Comparison of ENCODE assay signal across 17 cellular contexts in genomic region chr7:127189885-127190284, GRCh38.
DNase-seq lines count a peak whose midpoint lies in the region; ATAC-seq and TF ChIP-seq lines count a peak whose summit lies in the region.
"Had no signal": no experiment of that assay in that cellular context is flagged by ENCODE, and none has a peak within 500 bp of the region (broad histone marks: within the 10 kb centered on the region; RNA-seq: fewer than 3 reads in every experiment).

No MANE protein-coding gene starts in this region.

- H3K27me3 ChIP-seq in HAP-1 (ENCODE audit: low read depth) (no peaks in the 10 kb centered on the region), upper lobe of right lung (no peaks in the 10 kb centered on the region)
- H3K27me3 ChIP-seq: BLaER1 treated with 17β-estradiol and CSF1 and Interleukin-3, amounts not matched to agents 10 nM and 100 nM had no signal

- TF ChIP-seq CTCF in WTC11 (IDR thresholded peaks at IDR 0.05) (no peak), upper lobe of right lung (IDR thresholded peaks at IDR 0.05) (no peak)
- TF ChIP-seq CTCF in activated CD8-positive, alpha-beta T cell treated with anti-CD3 and anti-CD28 coated beads for 36 hours (IDR thresholded peaks at IDR 0.05), result no peak

- H3K27me3 Mint-ChIP-seq in WTC11 (ENCODE audit: low read depth), result no peaks in the 10 kb centered on the region; the same call in 1 of the 2 replicates
- peaks cover 11% of the 10 kb centered on the region for H3K27me3 Mint-ChIP-seq in activated CD8-positive, alpha-beta T cell treated with anti-CD3 and anti-CD28 coated beads for 36 hours
- peaks cover 15% of the 10 kb centered on the region for H3K27me3 Mint-ChIP-seq in activated T-helper 1 cell treated with anti-CD3 and anti-CD28 coated beads, Interleukin-12 subunit alpha, Interleukin-12 subunit beta, Interleukin-2, Interleukin-4 antibody, amounts not matched to agents 30 ng/mL and 10 ng/mL and 1 ng/mL, durations not matched to agents 14 hours and 24 hours and 36 hours (ENCODE audit: insufficient read depth)

- H3K9me3 ChIP-seq in HAP-1, result no peaks in the 10 kb centered on the region
- no peaks in the 10 kb centered on the region for H3K9me3 ChIP-seq in upper lobe of right lung
- H3K9me3 ChIP-seq: BLaER1 treated with 17β-estradiol and CSF1 and Interleukin-3, amounts not matched to agents 10 nM and 100 nM; prostate gland had no signal

- no peaks in the 10 kb centered on the region for H3K36me3 Mint-ChIP-seq in WTC11
- no peaks in the 10 kb centered on the region for H3K36me3 Mint-ChIP-seq in activated CD8-positive, alpha-beta T cell treated with anti-CD3 and anti-CD28 coated beads for 36 hours (ENCODE audit: low read depth)
- no peaks in the 10 kb centered on the region for H3K36me3 Mint-ChIP-seq in activated T-helper 1 cell treated with anti-CD3 and anti-CD28 coated beads, Interleukin-12 subunit alpha, Interleukin-12 subunit beta, Interleukin-2, Interleukin-4 antibody, amounts not matched to agents 30 ng/mL and 10 ng/mL and 1 ng/mL, durations not matched to agents 14 hours and 24 hours and 36 hours (ENCODE audit: low read depth)
- H3K36me3 Mint-ChIP-seq: stimulated activated effector memory CD8-positive, alpha-beta T cell treated with anti-CD3 and anti-CD28 coated beads, Interleukin-12 subunit alpha, Interleukin-12 subunit beta, amount 100 ng/mL, for 72 hours had no signal

- DNase-seq in HAP-1 (ENCODE audit: low spot score in 2 of 2), result peak; percentile 6 to 10
- peak; percentile 93 for DNase-seq in NCI-H2196 (lab: John Stamatoyannopoulos, UW; ENCODE audit: unreplicated experiment)
- no peak for DNase-seq in WTC11 (ENCODE audit: low spot score)
- DNase-seq in posterior cingulate gyrus, result peak in 6 of 10 donors; percentile 6 to 87 (median 28)
- no peak for DNase-seq in upper lobe of right lung
- no peak for DNase-seq in activated CD8-positive, alpha-beta T cell treated with anti-CD3 and anti-CD28 coated beads for 36 hours
- DNase-seq in activated T-helper 1 cell treated with anti-CD3 and anti-CD28 coated beads, Interleukin-12 subunit alpha, Interleukin-12 subunit beta, Interleukin-2, Interleukin-4 antibody, amounts not matched to agents 30 ng/mL and 10 ng/mL and 1 ng/mL, durations not matched to agents 14 hours and 24 hours and 36 hours (ENCODE audit: low spot score), result no peak
- DNase-seq in COR-L47 (lab: John Stamatoyannopoulos, UW), result no peak
- DNase-seq: activated CD4-positive, alpha-beta T cell treated with anti-CD3 and anti-CD28 coated beads, Interleukin-2, amount 10 ng/mL, durations not matched to agents 24 days and 14 days; activated T-cell treated with anti-CD3 and anti-CD28 coated beads, Interleukin-2, amount 50 U/mL, for 72 hours; amniotic stem cell; NCI-H1048 had no signal

- peaks cover 16% of the 10 kb centered on the region for H3K4me1 Mint-ChIP-seq in WTC11
- peaks cover 11% of the 10 kb centered on the region for H3K4me1 Mint-ChIP-seq in activated CD8-positive, alpha-beta T cell treated with anti-CD3 and anti-CD28 coated beads for 36 hours (ENCODE audit: low read depth)
- H3K4me1 Mint-ChIP-seq in activated T-helper 1 cell treated with anti-CD3 and anti-CD28 coated beads, Interleukin-12 subunit alpha, Interleukin-12 subunit beta, Interleukin-2, Interleukin-4 antibody, amounts not matched to agents 30 ng/mL and 10 ng/mL and 1 ng/mL, durations not matched to agents 14 hours and 24 hours and 36 hours (ENCODE audit: low read depth), result no peaks in the 10 kb centered on the region
- H3K4me1 Mint-ChIP-seq: activated CD4-positive, alpha-beta T cell treated with anti-CD3 and anti-CD28 coated beads, Interleukin-2, amount 10 ng/mL, durations not matched to agents 24 days and 14 days; stimulated activated effector memory CD8-positive, alpha-beta T cell treated with anti-CD3 and anti-CD28 coated beads, Interleukin-12 subunit alpha, Interleukin-12 subunit beta, amount 100 ng/mL, for 72 hours had no signal

- no peak overlapping the region for H3K27ac ChIP-seq in upper lobe of right lung
- H3K27ac ChIP-seq: BLaER1 treated with 17β-estradiol and CSF1 and Interleukin-3, amounts not matched to agents 10 nM and 100 nM; prostate gland had no signal

- intact Hi-C loops in posterior cingulate gyrus (cut with DNase I), result no loop called here
- intact Hi-C loops in upper lobe of right lung (cut with DNase I), result no loop called here
- intact Hi-C loops in activated CD8-positive, alpha-beta T cell treated with anti-CD3 and anti-CD28 coated beads for 36 hours (cut with micrococcal nuclease), result no loop called here
- intact Hi-C loops in activated T-helper 1 cell treated with anti-CD3 and anti-CD28 coated beads, Interleukin-12 subunit alpha, Interleukin-12 subunit beta, Interleukin-2, Interleukin-4 antibody, amounts not matched to agents 30 ng/mL and 10 ng/mL and 1 ng/mL, durations not matched to agents 14 hours and 24 hours and 36 hours (cut with micrococcal nuclease), result no loop called here

- H3K4me1 ChIP-seq in HAP-1, result peaks cover 3% of the 10 kb centered on the region; the same call in 1 of the 2 replicates
- H3K4me1 ChIP-seq in upper lobe of right lung, result no peaks in the 10 kb centered on the region
- H3K4me1 ChIP-seq: BLaER1 treated with 17β-estradiol and CSF1 and Interleukin-3, amounts not matched to agents 10 nM and 100 nM; prostate gland had no signal

- in situ Hi-C loops in HAP-1 (cut with MboI; ENCODE audit: low sequenced_read_pairs), result no loop called here

- ATAC-seq in WTC11 (peak; percentile 57), upper lobe of right lung (no peak)
- no peak for ATAC-seq in activated CD8-positive, alpha-beta T cell treated with anti-CD3 and anti-CD28 coated beads for 36 hours
- ATAC-seq: activated T-cell treated with anti-CD3 and anti-CD28 coated beads, Interleukin-2, amount 50 U/mL, for 72 hours; HepG2; Panc1; stimulated activated effector memory CD8-positive, alpha-beta T cell treated with anti-CD3 and anti-CD28 coated beads, Interleukin-12 subunit alpha, Interleukin-12 subunit beta, amount 100 ng/mL, for 72 hours had no signal

- no peaks in the 10 kb centered on the region for H3K36me3 ChIP-seq in HAP-1 (replicated peaks)
- H3K36me3 ChIP-seq in upper lobe of right lung, result no peaks in the 10 kb centered on the region
- H3K36me3 ChIP-seq: BLaER1 treated with 17β-estradiol and CSF1 and Interleukin-3, amounts not matched to agents 10 nM and 100 nM; prostate gland had no signal

- H3K4me3 Mint-ChIP-seq in WTC11, result no peak overlapping the region
- no peak overlapping the region for H3K4me3 Mint-ChIP-seq in activated CD8-positive, alpha-beta T cell treated with anti-CD3 and anti-CD28 coated beads for 36 hours
- no peak overlapping the region for H3K4me3 Mint-ChIP-seq in activated T-helper 1 cell treated with anti-CD3 and anti-CD28 coated beads, Interleukin-12 subunit alpha, Interleukin-12 subunit beta, Interleukin-2, Interleukin-4 antibody, amounts not matched to agents 30 ng/mL and 10 ng/mL and 1 ng/mL, durations not matched to agents 14 hours and 24 hours and 36 hours
- H3K4me3 Mint-ChIP-seq: activated CD4-positive, alpha-beta T cell treated with anti-CD3 and anti-CD28 coated beads, Interleukin-2, amount 10 ng/mL, durations not matched to agents 24 days and 14 days; activated T-cell treated with anti-CD3 and anti-CD28 coated beads, Interleukin-2, amount 50 U/mL, for 72 hours; stimulated activated effector memory CD8-positive, alpha-beta T cell treated with anti-CD3 and anti-CD28 coated beads, Interleukin-12 subunit alpha, Interleukin-12 subunit beta, amount 100 ng/mL, for 72 hours had no signal

- H3K9me3 Mint-ChIP-seq in WTC11, result no peaks in the 10 kb centered on the region
- no peaks in the 10 kb centered on the region for H3K9me3 Mint-ChIP-seq in activated CD8-positive, alpha-beta T cell treated with anti-CD3 and anti-CD28 coated beads for 36 hours
- H3K9me3 Mint-ChIP-seq in activated T-helper 1 cell treated with anti-CD3 and anti-CD28 coated beads, Interleukin-12 subunit alpha, Interleukin-12 subunit beta, Interleukin-2, Interleukin-4 antibody, amounts not matched to agents 30 ng/mL and 10 ng/mL and 1 ng/mL, durations not matched to agents 14 hours and 24 hours and 36 hours, result no peaks in the 10 kb centered on the region
- H3K9me3 Mint-ChIP-seq: activated CD4-positive, alpha-beta T cell treated with anti-CD3 and anti-CD28 coated beads, Interleukin-2, amount 10 ng/mL, durations not matched to agents 24 days and 14 days; activated T-cell treated with anti-CD3 and anti-CD28 coated beads, Interleukin-2, amount 50 U/mL, for 72 hours; stimulated activated effector memory CD8-positive, alpha-beta T cell treated with anti-CD3 and anti-CD28 coated beads, Interleukin-12 subunit alpha, Interleukin-12 subunit beta, amount 100 ng/mL, for 72 hours had no signal

- no peak overlapping the region for H3K4me3 ChIP-seq in HAP-1
- no peak overlapping the region for H3K4me3 ChIP-seq in upper lobe of right lung
- H3K4me3 ChIP-seq: BLaER1 treated with 17β-estradiol and CSF1 and Interleukin-3, amounts not matched to agents 10 nM and 100 nM; prostate gland had no signal

- no peak overlapping the region for H3K27ac Mint-ChIP-seq in WTC11
- no peak overlapping the region for H3K27ac Mint-ChIP-seq in activated CD8-positive, alpha-beta T cell treated with anti-CD3 and anti-CD28 coated beads for 36 hours
- H3K27ac Mint-ChIP-seq in activated T-helper 1 cell treated with anti-CD3 and anti-CD28 coated beads, Interleukin-12 subunit alpha, Interleukin-12 subunit beta, Interleukin-2, Interleukin-4 antibody, amounts not matched to agents 30 ng/mL and 10 ng/mL and 1 ng/mL, durations not matched to agents 14 hours and 24 hours and 36 hours, result no peak overlapping the region
- H3K27ac Mint-ChIP-seq: activated CD4-positive, alpha-beta T cell treated with anti-CD3 and anti-CD28 coated beads, Interleukin-2, amount 10 ng/mL, durations not matched to agents 24 days and 14 days; activated T-cell treated with anti-CD3 and anti-CD28 coated beads, Interleukin-2, amount 50 U/mL, for 72 hours; stimulated activated effector memory CD8-positive, alpha-beta T cell treated with anti-CD3 and anti-CD28 coated beads, Interleukin-12 subunit alpha, Interleukin-12 subunit beta, amount 100 ng/mL, for 72 hours had no signal

- CTCF ChIA-PET in WTC11 (lab: Charles Lee), result interaction anchor here (1.0 kb wide), 1 partner anchor 37 kb away, joined by 3 read pairs; no protein-coding TSS in a partner anchor
- CTCF ChIA-PET in activated CD8-positive, alpha-beta T cell treated with anti-CD3 and anti-CD28 coated beads for 36 hours (lab: Charles Lee), result no interaction called here

- POLR2A ChIA-PET in WTC11 (lab: Charles Lee), result no interaction called here
- POLR2A ChIA-PET in activated CD8-positive, alpha-beta T cell treated with anti-CD3 and anti-CD28 coated beads for 36 hours (lab: Charles Lee), result no interaction called here

TF ChIP-seq in WTC11, 78 proteins besides CTCF, POLR2A, EP300 and RAD21 (continues in another document):
- no peak for TF ChIP-seq PRRX2 (CRISPR knock-in tag; IDR thresholded peaks at IDR 0.05)

Comparison
In these comparisons a context has a peak if more than half of its experiments do, and no peak if none do; other contexts are left out.
1. DNase-seq: peak in HAP-1 (2 of 2), NCI-H2196 (single experiment) and posterior cingulate gyrus (6 of 10); none in WTC11 (single experiment), upper lobe of right lung (single experiment), activated CD8-positive, alpha-beta T cell treated with anti-CD3 and anti-CD28 coated beads for 36 hours (single experiment), activated T-helper 1 cell treated with anti-CD3 and anti-CD28 coated beads, Interleukin-12 subunit alpha, Interleukin-12 subunit beta, Interleukin-2, Interleukin-4 antibody, amounts not matched to agents 30 ng/mL and 10 ng/mL and 1 ng/mL, durations not matched to agents 14 hours and 24 hours and 36 hours (single experiment) and COR-L47 (single experiment).